Comparison of ENCODE assay signal across 2 cellular contexts in genomic region chr2:215420471-215420935, GRCh38.
TF ChIP-seq lines count a peak whose summit lies in the region.

No MANE protein-coding gene starts in this region.

TF ChIP-seq in A549, 52 proteins besides CTCF, POLR2A, EP300 and RAD21:
- no peak for TF ChIP-seq JUNB (IDR thresholded peaks at IDR 0.05)
TF ChIP-seq in A549: peak in this region for 0.

TF ChIP-seq in endothelial cell of umbilical vein, 7 proteins besides CTCF, POLR2A, EP300 and RAD21:
- TF ChIP-seq MYC (IDR thresholded peaks at IDR 0.05; ENCODE audit: low read depth, low read length) (no peak), JUN (IDR thresholded peaks at IDR 0.05; ENCODE audit: borderline replicate concordance, insufficient read depth, insufficient read length, low read depth) (peak; percentile 64), GATA2 (IDR thresholded peaks at IDR 0.05; ENCODE audit: insufficient read depth, insufficient read length, low read depth, low read length) (no peak), POLR2AphosphoS5 (IDR thresholded peaks at IDR 0.05; ENCODE audit: insufficient read depth, low read depth, low read length) (peak; percentile 13), EZH2 (IDR thresholded peaks at IDR 0.05; ENCODE audit: borderline replicate concordance, low read depth, low read length, severe bottlenecking) (no peak)
TF ChIP-seq in endothelial cell of umbilical vein: peak in this region for 2.
